ENCODE assay signal across 10 cellular contexts in the genomic region with DNA sequence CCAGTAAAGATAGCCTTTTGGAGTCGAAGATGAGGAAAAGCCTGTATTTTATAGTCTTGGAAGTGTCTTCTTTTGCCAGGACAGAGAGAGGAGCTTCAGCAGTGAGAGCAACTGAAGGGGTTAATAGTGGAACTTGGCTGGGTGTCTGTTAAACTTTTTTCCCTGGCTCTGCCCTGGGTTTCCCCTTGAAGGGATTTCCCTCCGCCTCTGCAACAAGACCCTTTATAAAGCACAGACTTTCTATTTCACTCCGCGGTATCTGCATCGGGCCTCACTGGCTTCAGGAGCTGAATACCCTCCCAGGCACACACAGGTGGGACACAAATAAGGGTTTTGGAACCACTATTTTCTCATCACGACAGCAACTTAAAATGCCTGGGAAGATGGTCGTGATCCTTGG. TPM values are rescaled to one million over a fixed set of nuclear protein-coding genes. Genes with fewer than 3 reads are reported as not detected.
DNase-seq lines count a peak whose midpoint lies in the region; ATAC-seq and TF ChIP-seq lines count a peak whose summit lies in the region.
"Had no signal": no experiment of that assay in that cellular context is flagged by ENCODE, and none has a peak within 500 bp of the region (broad histone marks: within the 10 kb centered on the region; RNA-seq: fewer than 3 reads in every experiment).

A gene with protein sequence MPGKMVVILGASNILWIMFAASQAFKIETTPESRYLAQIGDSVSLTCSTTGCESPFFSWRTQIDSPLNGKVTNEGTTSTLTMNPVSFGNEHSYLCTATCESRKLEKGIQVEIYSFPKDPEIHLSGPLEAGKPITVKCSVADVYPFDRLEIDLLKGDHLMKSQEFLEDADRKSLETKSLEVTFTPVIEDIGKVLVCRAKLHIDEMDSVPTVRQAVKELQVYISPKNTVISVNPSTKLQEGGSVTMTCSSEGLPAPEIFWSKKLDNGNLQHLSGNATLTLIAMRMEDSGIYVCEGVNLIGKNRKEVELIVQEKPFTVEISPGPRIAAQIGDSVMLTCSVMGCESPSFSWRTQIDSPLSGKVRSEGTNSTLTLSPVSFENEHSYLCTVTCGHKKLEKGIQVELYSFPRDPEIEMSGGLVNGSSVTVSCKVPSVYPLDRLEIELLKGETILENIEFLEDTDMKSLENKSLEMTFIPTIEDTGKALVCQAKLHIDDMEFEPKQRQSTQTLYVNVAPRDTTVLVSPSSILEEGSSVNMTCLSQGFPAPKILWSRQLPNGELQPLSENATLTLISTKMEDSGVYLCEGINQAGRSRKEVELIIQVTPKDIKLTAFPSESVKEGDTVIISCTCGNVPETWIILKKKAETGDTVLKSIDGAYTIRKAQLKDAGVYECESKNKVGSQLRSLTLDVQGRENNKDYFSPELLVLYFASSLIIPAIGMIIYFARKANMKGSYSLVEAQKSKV (plus strand): TSS at position 253 of the 400 bp plus-strand sequence. CDS start 119 bp downstream, at position 372.

- TF ChIP-seq CTCF in PC-9 (conservative IDR thresholded peaks at IDR 0.05): no peak

- intact Hi-C loops in left ventricle myocardium superior (cut with micrococcal nuclease) (no loop called here), PC-9 (cut with micrococcal nuclease; ENCODE audit: unreplicated experiment) (no loop called here)

- H3K4me3 ChIP-seq in skeletal muscle satellite cell (ENCODE audit: low read length) (peak within 1 kb of the TSS; percentile 46), PC-9 (no peak within 1 kb of the TSS)

- no peaks in the 10 kb centered on the region for H3K9me3 ChIP-seq in skeletal muscle satellite cell (replicated peaks; ENCODE audit: low read length)
- no peaks in the 10 kb centered on the region for H3K9me3 ChIP-seq in PC-9 (ENCODE audit: insufficient read depth, low read depth)

- H3K4me1 ChIP-seq in skeletal muscle satellite cell (ENCODE audit: control insufficient read depth, insufficient read depth, low read length) (peaks cover 21% of the 10 kb centered on the region), PC-9 (replicated peaks; ENCODE audit: insufficient read depth) (peaks cover 15% of the 10 kb centered on the region)

- H3K27me3 ChIP-seq in skeletal muscle satellite cell (ENCODE audit: control insufficient read depth, insufficient read depth, low read length): no peaks in the 10 kb centered on the region
- no peaks in the 10 kb centered on the region for H3K27me3 ChIP-seq in PC-9 (ENCODE audit: insufficient read depth, low read depth)

- no peak for DNase-seq in left ventricle myocardium superior
- no peak for DNase-seq in GM03348 (ENCODE audit: low spot score)
- DNase-seq in PC-9: no peak
- DNase-seq in NCI-H1417 (lab: John Stamatoyannopoulos, UW): no peak
- DNase-seq: NCI-H2029 treated with DMSO at 0.1 percent for 48 hours; stimulated activated CD4-positive, alpha-beta T cell treated with anti-CD3 and anti-CD28 coated beads, Interleukin-15, amount 100 ng/mL, for 24 hours had no signal

- no TSS peak for BruUV-seq in PC-9 (replicated peaks; lab: Mats Ljungman, UMichigan)

- peaks cover 8% of the 10 kb centered on the region for H3F3A ChIP-seq in PC-9 (ENCODE audit: insufficient read depth, low read depth)

- H3K4me2 ChIP-seq in skeletal muscle satellite cell (ENCODE audit: low read length) (peak within 1 kb of the TSS; percentile 74), PC-9 (no peak within 1 kb of the TSS)

- peak; percentile 71 for ATAC-seq in GM18870 (IDR thresholded peaks at IDR 0.05; ENCODE audit: unreplicated experiment)
- ATAC-seq in HG03575 (IDR thresholded peaks at IDR 0.05; ENCODE audit: extremely low read depth, insufficient number of reproducible peaks, low FRiP score, unreplicated experiment): peak; percentile 72
- ATAC-seq in left ventricle myocardium superior: peak; percentile 47
- no peak for ATAC-seq in GM18907 (IDR thresholded peaks at IDR 0.05; ENCODE audit: unreplicated experiment)

- H3K9ac ChIP-seq in skeletal muscle satellite cell (ENCODE audit: low read depth, low read length): peak within 1 kb of the TSS; percentile 55

- H4K20me1 ChIP-seq in PC-9 (ENCODE audit: insufficient read depth): no peaks in the 10 kb centered on the region

- H3K36me3 ChIP-seq in skeletal muscle satellite cell (ENCODE audit: insufficient read depth, low read length) (no peaks in the 10 kb centered on the region), PC-9 (ENCODE audit: low read depth) (no peaks in the 10 kb centered on the region)

- no peak within 1 kb of the TSS for H3K27ac ChIP-seq in PC-9

- H3K79me2 ChIP-seq in PC-9 (ENCODE audit: low read depth): no peaks in the 10 kb centered on the region

- peaks cover 3% of the 10 kb centered on the region; the same call in 1 of the 2 replicates for H3K9me2 ChIP-seq in PC-9 (ENCODE audit: insufficient read depth)

- POLR2A ChIA-PET in PC-9 (lab: Charles Lee; ENCODE audit: unreplicated experiment): no interaction called here

- H2AFZ ChIP-seq in PC-9: no peak within 1 kb of the TSS

- CTCF ChIA-PET in PC-9 (lab: Charles Lee): no interaction called here

RNA-seq across cellular contexts. Expression of the gene that starts here (rescaled TPM):
- total RNA-seq in left ventricle myocardium superior: 4.7 TPM
- total RNA-seq in skeletal muscle satellite cell (2012; rRNA removed): under 0.01 and 4.6 TPM in 2 replicates
- not detected in 2 replicates for total RNA-seq in PC-9 (2021)
